ENCODE assay signal across 23 cellular contexts in the genomic region with DNA sequence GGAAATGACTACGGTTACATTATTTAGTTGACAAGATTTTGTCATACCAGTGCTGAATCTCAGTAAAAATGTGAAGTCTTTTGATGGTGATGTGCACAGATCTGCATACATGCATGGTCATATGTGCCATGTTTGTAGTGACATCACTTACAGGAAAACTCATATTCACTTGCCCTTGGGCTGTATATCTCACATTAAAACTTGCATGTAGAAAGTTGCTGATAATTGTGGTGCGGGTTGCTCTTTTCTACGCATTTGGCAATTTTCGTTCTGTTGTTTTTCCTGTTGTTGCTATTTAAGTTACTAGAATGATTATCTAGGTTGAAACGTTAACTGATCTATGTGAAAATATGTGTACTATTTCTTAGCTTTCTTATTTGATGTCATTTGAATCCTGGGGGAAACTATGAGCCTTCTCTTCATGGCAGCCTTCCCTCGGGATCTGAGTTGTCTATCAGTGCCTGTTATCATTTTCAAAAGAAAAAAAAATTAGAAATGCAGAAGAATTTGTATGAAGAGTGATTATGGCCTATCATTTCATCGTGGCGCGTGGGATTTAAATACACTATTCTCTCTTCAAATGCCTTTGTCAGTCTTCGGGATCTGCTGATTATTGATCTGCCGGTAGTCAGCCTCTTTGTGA.
DNase-seq lines count a peak whose midpoint lies in the region; ATAC-seq, FAIRE-seq and TF ChIP-seq lines count a peak whose summit lies in the region.
"Had no signal": no experiment of that assay in that cellular context is flagged by ENCODE, and none has a peak within 500 bp of the region (broad histone marks: within the 10 kb centered on the region; RNA-seq: fewer than 3 reads in every experiment).

No MANE protein-coding gene starts in this region.

- no peak overlapping the region for H3K9ac ChIP-seq in mammary epithelial cell (ENCODE audit: insufficient read depth, low read length)
- no peak overlapping the region for H3K9ac ChIP-seq in astrocyte (ENCODE audit: low read length)
- peak overlapping the region; percentile 26 for H3K9ac ChIP-seq in smooth muscle cell (ENCODE audit: low read depth)

- H3K27ac Mint-ChIP-seq in MCF 10A (ENCODE audit: low read depth, unreplicated experiment) (peak overlapping the region; percentile 84), astrocyte (ENCODE audit: unreplicated experiment) (peak overlapping the region; percentile 73)
- H3K27ac Mint-ChIP-seq: CD8-positive, alpha-beta memory T cell had no signal

- POLR2A ChIA-PET in MCF 10A (lab: Yijun Ruan, JAX), result interaction anchor here (0.5 to 1.1 kb wide), 3 partner anchors 12 to 31 kb away, joined by 3 read pairs; no protein-coding TSS in a partner anchor

- DNase-seq in MCF 10A (ENCODE audit: unreplicated experiment) (no peak), mammary epithelial cell (no peak), astrocyte (ENCODE audit: low read depth) (no peak), smooth muscle cell (lab: John Stamatoyannopoulos, UW; ENCODE audit: unreplicated experiment) (no peak), lower lobe of right lung (no peak), DMS153 treated with DMSO at 0.1 percent for 48 hours (lab: John Stamatoyannopoulos, UW; ENCODE audit: unreplicated experiment) (no peak), cardiac septum (ENCODE audit: low spot score) (no peak)
- DNase-seq: AML-193; Calu3; CD8-positive, alpha-beta memory T cell; GDM1; H7; KBM-7; NCI-H1092 treated with DMSO at 0.1 percent for 48 hours; NCI-H1436 treated with DMSO at 0.1 percent for 48 hours; NCI-H1930; NCI-H524; NCI-H82 had no signal

- no peaks in the 10 kb centered on the region for H4K20me1 ChIP-seq in mammary epithelial cell (ENCODE audit: insufficient read depth, low read length)
- no peaks in the 10 kb centered on the region for H4K20me1 ChIP-seq in astrocyte (ENCODE audit: insufficient read depth, low read length)
- H4K20me1 ChIP-seq in smooth muscle cell (ENCODE audit: low read depth), result no peaks in the 10 kb centered on the region

- dilution Hi-C loops in mammary epithelial cell (cut with HindIII; ENCODE audit: low sequenced_read_pairs), result no loop called here

- no peaks in the 10 kb centered on the region for H3K36me3 Mint-ChIP-seq in MCF 10A (ENCODE audit: insufficient read depth, unreplicated experiment)
- no peaks in the 10 kb centered on the region for H3K36me3 Mint-ChIP-seq in astrocyte (ENCODE audit: low read depth, unreplicated experiment)
- H3K36me3 Mint-ChIP-seq: CD8-positive, alpha-beta memory T cell had no signal

- H3K4me1 Mint-ChIP-seq in MCF 10A (ENCODE audit: insufficient read depth, unreplicated experiment) (peaks cover 14% of the 10 kb centered on the region), astrocyte (ENCODE audit: low read depth, unreplicated experiment) (peaks cover 24% of the 10 kb centered on the region)
- H3K4me1 Mint-ChIP-seq: CD8-positive, alpha-beta memory T cell had no signal

- peaks cover 15% of the 10 kb centered on the region for H3K4me1 ChIP-seq in mammary epithelial cell (ENCODE audit: insufficient read depth, low read length)
- H3K4me1 ChIP-seq in astrocyte (ENCODE audit: insufficient read depth, low read length), result peaks cover 11% of the 10 kb centered on the region
- peaks cover 5% of the 10 kb centered on the region for H3K4me1 ChIP-seq in neuron (ENCODE audit: insufficient read depth, low read length)
- peaks cover 22% of the 10 kb centered on the region for H3K4me1 ChIP-seq in smooth muscle cell (ENCODE audit: low read depth)
- H3K4me1 ChIP-seq in lower lobe of right lung, result no peaks in the 10 kb centered on the region

- H3K27me3 ChIP-seq in mammary epithelial cell (ENCODE audit: insufficient read depth, low read length) (no peaks in the 10 kb centered on the region), astrocyte (ENCODE audit: insufficient read depth, low read length) (no peaks in the 10 kb centered on the region), neuron (ENCODE audit: insufficient read depth, low read length) (no peaks in the 10 kb centered on the region), smooth muscle cell (ENCODE audit: low read depth) (no peaks in the 10 kb centered on the region), lower lobe of right lung (ENCODE audit: low read depth) (no peaks in the 10 kb centered on the region)

- H3K79me2 ChIP-seq in mammary epithelial cell (ENCODE audit: insufficient read depth, low read length) (no peaks in the 10 kb centered on the region), astrocyte (ENCODE audit: insufficient read depth, low read length) (no peaks in the 10 kb centered on the region), smooth muscle cell (ENCODE audit: low read depth) (no peaks in the 10 kb centered on the region)

- H2AFZ ChIP-seq in mammary epithelial cell (ENCODE audit: low read depth, low read length) (no peak overlapping the region), astrocyte (ENCODE audit: low read depth, low read length) (no peak overlapping the region), neuron (ENCODE audit: low read depth, low read length) (peak overlapping the region; percentile 57), smooth muscle cell (ENCODE audit: low read depth) (no peak overlapping the region)

- no peaks in the 10 kb centered on the region for H3F3A ChIP-seq in smooth muscle cell (ENCODE audit: low read depth)

- H3K4me3 Mint-ChIP-seq in MCF 10A (ENCODE audit: unreplicated experiment), result no peak overlapping the region
- H3K4me3 Mint-ChIP-seq in astrocyte (ENCODE audit: unreplicated experiment), result no peak overlapping the region
- H3K4me3 Mint-ChIP-seq: CD8-positive, alpha-beta memory T cell had no signal

- H3K27me3 Mint-ChIP-seq in MCF 10A (ENCODE audit: insufficient read depth, unreplicated experiment) (no peaks in the 10 kb centered on the region), astrocyte (ENCODE audit: low read depth, unreplicated experiment) (no peaks in the 10 kb centered on the region)
- H3K27me3 Mint-ChIP-seq: CD8-positive, alpha-beta memory T cell had no signal

- in situ Hi-C loops in mammary epithelial cell (cut with MboI; ENCODE audit: low sequenced_read_pairs in 2 of 2), result no loop called here

- H3K27ac ChIP-seq in mammary epithelial cell (ENCODE audit: insufficient read depth, low read depth, low read length) (no peak overlapping the region), astrocyte (ENCODE audit: low read depth, low read length) (no peak overlapping the region), smooth muscle cell (ENCODE audit: low read depth) (peak overlapping the region; percentile 77), lower lobe of right lung (no peak overlapping the region)
- H3K27ac ChIP-seq: 22Rv1, C4-2B had no signal

- H3K9me3 ChIP-seq in mammary epithelial cell (replicated peaks; ENCODE audit: insufficient read depth, low read length), result peaks cover 5% of the 10 kb centered on the region
- H3K9me3 ChIP-seq in astrocyte (ENCODE audit: insufficient read depth, low read depth, low read length), result no peaks in the 10 kb centered on the region
- H3K9me3 ChIP-seq in neuron (ENCODE audit: low read length), result no peaks in the 10 kb centered on the region
- no peaks in the 10 kb centered on the region for H3K9me3 ChIP-seq in smooth muscle cell (replicated peaks; ENCODE audit: low read depth)
- no peaks in the 10 kb centered on the region for H3K9me3 ChIP-seq in lower lobe of right lung

- H3K4me2 ChIP-seq in mammary epithelial cell (ENCODE audit: insufficient read depth, low read depth, low read length) (no peak overlapping the region), astrocyte (ENCODE audit: low read length) (peak overlapping the region; percentile 30), smooth muscle cell (peak overlapping the region; percentile 64)

- intact Hi-C loops in MCF 10A (cut with micrococcal nuclease) (no loop called here), mammary epithelial cell (cut with micrococcal nuclease) (no loop called here), lower lobe of right lung (cut with DNase I) (no loop called here), cardiac septum (cut with DNase I) (no loop called here)

- H3K36me3 ChIP-seq in mammary epithelial cell (ENCODE audit: insufficient read depth, low read length) (no peaks in the 10 kb centered on the region), astrocyte (ENCODE audit: insufficient read depth, low read length) (no peaks in the 10 kb centered on the region), neuron (ENCODE audit: insufficient read depth, low read length) (no peaks in the 10 kb centered on the region), smooth muscle cell (ENCODE audit: low read depth) (no peaks in the 10 kb centered on the region), lower lobe of right lung (no peaks in the 10 kb centered on the region)

- H3K9me3 Mint-ChIP-seq in MCF 10A (ENCODE audit: unreplicated experiment) (no peaks in the 10 kb centered on the region), astrocyte (ENCODE audit: unreplicated experiment) (peaks cover 8% of the 10 kb centered on the region)

- CTCF ChIA-PET in MCF 10A (lab: Yijun Ruan, JAX), result interaction anchor here (0.7 kb wide), 1 partner anchor 147 kb away, joined by 3 read pairs; no protein-coding TSS in a partner anchor
- CTCF ChIA-PET in mammary epithelial cell (lab: Charles Lee; ENCODE audit: low non-redundant PET), result no interaction called here

- FAIRE-seq in astrocyte (lab: Jason Lieb, UNC), result no peak
- FAIRE-seq: GM18507, RCC 7860 had no signal

- TF ChIP-seq CTCF in MCF 10A (IDR thresholded peaks at IDR 0.05; ENCODE audit: unreplicated experiment) (no peak), mammary epithelial cell (conservative IDR thresholded peaks at IDR 0.05 in 1 of 2, IDR thresholded peaks at IDR 0.05 in 1 of 2; ENCODE audit: extremely low read depth in 1 of 2, insufficient read depth in 1 of 2, low read depth in 1 of 2, low read length in 2 of 2) (no peak), astrocyte (IDR thresholded peaks at IDR 0.05; ENCODE audit: insufficient read depth, low read depth, low read length) (no peak), smooth muscle cell (IDR thresholded peaks at IDR 0.05; ENCODE audit: borderline replicate concordance, insufficient read depth, poor library complexity, severe bottlenecking) (no peak), lower lobe of right lung (IDR thresholded peaks at IDR 0.05) (no peak)

- no peak overlapping the region for H3K4me3 ChIP-seq in mammary epithelial cell (replicated peaks in 1 of 3; ENCODE audit: insufficient read depth in 1 of 3, low read depth in 2 of 3, low read length in 3 of 3)
- H3K4me3 ChIP-seq in astrocyte (ENCODE audit: insufficient read depth, low read depth, low read length), result no peak overlapping the region
- no peak overlapping the region for H3K4me3 ChIP-seq in neuron (ENCODE audit: low read length)
- no peak overlapping the region for H3K4me3 ChIP-seq in smooth muscle cell
- no peak overlapping the region for H3K4me3 ChIP-seq in lower lobe of right lung

- ATAC-seq in lower lobe of right lung, result no peak

- BruUV-seq in MCF 10A (replicated peaks; lab: Mats Ljungman, UMichigan), result no TSS peak
- no TSS peak for BruUV-seq in mammary epithelial cell (replicated peaks; lab: Mats Ljungman, UMichigan)

- 70% methylated on average over 11 of the region's 11 CpGs for WGBS in mammary epithelial cell (ENCODE audit: low coverage, missing lambda C conversion rate)
- 84% methylated on average over 11 of the region's 11 CpGs for whole genome bisulfite sequencing in smooth muscle cell (ENCODE audit: low lambda C conversion rate)
